Comparison of ENCODE assay signal across 8 cellular contexts in the genomic region with DNA sequence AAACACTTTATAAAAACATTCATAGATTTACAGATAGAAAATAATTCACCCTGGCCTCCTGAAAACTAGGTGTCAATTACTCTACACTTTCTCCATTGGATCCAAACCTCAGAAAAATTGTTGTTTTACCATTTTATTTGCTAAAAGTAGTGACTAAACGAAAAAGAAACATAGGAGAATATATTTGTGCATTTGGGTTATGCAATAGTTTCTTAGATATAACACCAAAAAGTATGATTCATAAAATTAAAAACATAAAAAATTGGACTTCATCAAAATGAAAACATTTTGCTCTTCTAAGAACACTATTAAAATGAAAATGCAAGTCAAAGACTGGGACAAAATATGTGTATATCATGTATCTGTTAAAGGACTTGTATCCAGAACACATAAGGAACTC.
"Had no signal": no experiment of that assay in that cellular context is flagged by ENCODE, and none has a peak within 500 bp of the region (broad histone marks: within the 10 kb centered on the region; RNA-seq: fewer than 3 reads in every experiment).

No MANE protein-coding gene starts in this region.

- H3K27ac ChIP-seq: KMS-11 had no signal

- ATAC-seq: GM23338, HCT116 had no signal

- H3K4me1 ChIP-seq: HAP-1 had no signal

- H2AFZ ChIP-seq: GM23338 had no signal

- FAIRE-seq: HTR-8/SVneo had no signal

- DNase-seq: H7, HFFc6, KBM-7 had no signal

- H3K4me2 ChIP-seq: GM23338, KMS-11 had no signal

- H3K9ac ChIP-seq: KMS-11 had no signal

- H3K4me3 ChIP-seq: GM23338, HAP-1 had no signal

- H3K9me3 ChIP-seq: HAP-1 had no signal

- H3K36me3 ChIP-seq: HAP-1 had no signal
